Comparison of ENCODE assay signal across 18 cellular contexts in genomic region chr1:86825294-86825693, GRCh38.
DNase-seq lines count a peak whose midpoint lies in the region; ATAC-seq and TF ChIP-seq lines count a peak whose summit lies in the region.
"Had no signal": no experiment of that assay in that cellular context is flagged by ENCODE, and none has a peak within 500 bp of the region (broad histone marks: within the 10 kb centered on the region; RNA-seq: fewer than 3 reads in every experiment).

No MANE protein-coding gene starts in this region.

- ATAC-seq in HG02642 (IDR thresholded peaks at IDR 0.05; ENCODE audit: poor library complexity, unreplicated experiment) (no peak), left cardiac atrium (no peak)
- ATAC-seq: gastroesophageal sphincter, natural killer cell had no signal

- H3K9me3 ChIP-seq in cardiac muscle cell (ENCODE audit: low read depth) (no peaks in the 10 kb centered on the region), left ventricle myocardium inferior (replicated peaks) (no peaks in the 10 kb centered on the region), SK-N-SH (no peaks in the 10 kb centered on the region), HAP-1 (no peaks in the 10 kb centered on the region)
- H3K9me3 ChIP-seq: gastroesophageal sphincter had no signal

- no peaks in the 10 kb centered on the region for H3K36me3 ChIP-seq in cardiac muscle cell
- H3K36me3 ChIP-seq in left ventricle myocardium inferior = no peaks in the 10 kb centered on the region
- no peaks in the 10 kb centered on the region for H3K36me3 ChIP-seq in SK-N-SH (replicated peaks in 1 of 2; ENCODE audit: control insufficient read depth in 1 of 2, insufficient read depth in 2 of 2, low read length in 1 of 2)
- no peaks in the 10 kb centered on the region for H3K36me3 ChIP-seq in HAP-1 (replicated peaks)
- H3K36me3 ChIP-seq: gastroesophageal sphincter had no signal

- H3K27me3 ChIP-seq in cardiac muscle cell (no peaks in the 10 kb centered on the region), left ventricle myocardium inferior (ENCODE audit: low read depth) (no peaks in the 10 kb centered on the region), SK-N-SH (ENCODE audit: insufficient read depth) (no peaks in the 10 kb centered on the region), HAP-1 (ENCODE audit: low read depth) (no peaks in the 10 kb centered on the region)
- H3K27me3 ChIP-seq: gastroesophageal sphincter had no signal

- intact Hi-C loops in left ventricle myocardium inferior (cut with micrococcal nuclease) = no loop called here
- intact Hi-C loops in left cardiac atrium (cut with DNase I) = no loop called here

- DNase-seq in cardiac muscle cell (ENCODE audit: low read depth in 1 of 2, low spot score in 1 of 2) = peak; percentile 49 to 54
- no peak for DNase-seq in left ventricle myocardium inferior
- no peak for DNase-seq in SK-N-SH
- DNase-seq in fibroblast of the aortic adventitia (ENCODE audit: low read depth) = peak; percentile 49
- no peak for DNase-seq in HAP-1 (ENCODE audit: low spot score in 2 of 2)
- DNase-seq in ecto neural progenitor cell (ENCODE audit: low spot score) = no peak
- DNase-seq in left cardiac atrium = no peak
- DNase-seq: activated CD4-positive, alpha-beta memory T cell treated with anti-CD3 and anti-CD28 coated beads for 36 hours; activated naive CD8-positive, alpha-beta T cell treated with anti-CD3 and anti-CD28 coated beads, Interleukin-2, amount 10 ng/mL, durations not matched to agents 7 days and 5 days; activated T-cell treated with anti-CD3 and anti-CD28 coated beads, Interleukin-2, amount 50 U/mL, for 48 hours; CD8-positive, alpha-beta memory T cell; cerebellar nuclear complex; natural killer cell; NCI-H526; PC-9; stimulated activated naive CD4-positive, alpha-beta T cell had no signal

- in situ Hi-C loops in HAP-1 (cut with MboI; ENCODE audit: low sequenced_read_pairs) = no loop called here

- TF ChIP-seq EP300 in SK-N-SH (IDR thresholded peaks at IDR 0.05; ENCODE audit: borderline replicate concordance in 1 of 2, low read depth in 1 of 2, low read length in 1 of 2) = no peak

- peaks cover 25% of the 10 kb centered on the region for H3K4me1 ChIP-seq in cardiac muscle cell (ENCODE audit: low read depth)
- no peaks in the 10 kb centered on the region for H3K4me1 ChIP-seq in left ventricle myocardium inferior
- H3K4me1 ChIP-seq in SK-N-SH (ENCODE audit: control insufficient read depth in 1 of 2, insufficient read depth in 2 of 2, low read depth in 1 of 2, low read length in 1 of 2) = no peaks in the 10 kb centered on the region; a peak in 1 of 4 replicates
- H3K4me1 ChIP-seq in HAP-1 = peaks cover 10% of the 10 kb centered on the region
- H3K4me1 ChIP-seq: gastroesophageal sphincter had no signal

- no peaks in the 10 kb centered on the region for H4K20me1 ChIP-seq in SK-N-SH (ENCODE audit: insufficient read depth)

- no peaks in the 10 kb centered on the region for H3K79me2 ChIP-seq in SK-N-SH (ENCODE audit: insufficient read depth)

- WGBS in SK-N-SH (ENCODE audit: low lambda C conversion rate) = 37% methylated on average over 2 of the region's 2 CpGs

- no peaks in the 10 kb centered on the region for H3F3A ChIP-seq in SK-N-SH (replicated peaks; ENCODE audit: insufficient read depth)

- H3K27ac ChIP-seq in cardiac muscle cell (peak overlapping the region; percentile 54), left ventricle myocardium inferior (replicated peaks) (no peak overlapping the region), SK-N-SH (ENCODE audit: low read depth in 2 of 2, low read length in 1 of 2) (no peak overlapping the region)
- H3K27ac ChIP-seq: gastroesophageal sphincter, PC-9 had no signal

- H3K9me2 ChIP-seq in SK-N-SH = no peaks in the 10 kb centered on the region

- POLR2A ChIA-PET in SK-N-SH (lab: Yijun Ruan, JAX) = no interaction called here

- CTCF ChIA-PET in SK-N-SH (lab: Yijun Ruan, JAX) = interaction anchor here (2.4 kb wide), 1 partner anchor 8 kb away, joined by 9 read pairs; no protein-coding TSS in a partner anchor

- H3K9ac ChIP-seq in SK-N-SH = no peak overlapping the region

- TF ChIP-seq RAD21 in SK-N-SH (IDR thresholded peaks at IDR 0.05; ENCODE audit: low read length) = no peak

- H3K4me2 ChIP-seq in SK-N-SH = no peak overlapping the region
- H3K4me2 ChIP-seq: PC-9 had no signal

- no peak overlapping the region for H2AFZ ChIP-seq in SK-N-SH (ENCODE audit: low read depth)
- H2AFZ ChIP-seq: PC-9 had no signal

- TF ChIP-seq CTCF in cardiac muscle cell (IDR thresholded peaks at IDR 0.05; ENCODE audit: low read depth, low read length) (no peak), left ventricle myocardium inferior (IDR thresholded peaks at IDR 0.05; ENCODE audit: borderline replicate concordance) (no peak), SK-N-SH (IDR thresholded peaks at IDR 0.05) (no peak), fibroblast of the aortic adventitia (IDR thresholded peaks at IDR 0.05; ENCODE audit: insufficient read depth, low read length) (no peak)

- H3K4me3 ChIP-seq in cardiac muscle cell (no peak overlapping the region), left ventricle myocardium inferior (no peak overlapping the region), SK-N-SH (ENCODE audit: low read depth in 2 of 2, low read length in 1 of 2) (no peak overlapping the region), fibroblast of the aortic adventitia (ENCODE audit: low read depth, low read length) (no peak overlapping the region), HAP-1 (no peak overlapping the region)
- H3K4me3 ChIP-seq: gastroesophageal sphincter, PC-9 had no signal

TF ChIP-seq in SK-N-SH, 30 proteins besides CTCF, POLR2A, EP300 and RAD21 (continues in another document):
- TF ChIP-seq REST (IDR thresholded peaks at IDR 0.05; ENCODE audit: low read depth, low read length) (no peak), YY1 (IDR thresholded peaks at IDR 0.05; ENCODE audit: low read depth) (no peak), TEAD4 (IDR thresholded peaks at IDR 0.05; ENCODE audit: borderline replicate concordance, insufficient read depth) (no peak), TCF12 (IDR thresholded peaks at IDR 0.05) (no peak), ZBTB33 (IDR thresholded peaks at IDR 0.05; ENCODE audit: borderline replicate concordance, low read depth) (no peak), MXI1 (IDR thresholded peaks at IDR 0.05; ENCODE audit: low read depth, low read length) (no peak), SMC3 (IDR thresholded peaks at IDR 0.05; ENCODE audit: low read depth, low read length) (no peak), RCOR1 (IDR thresholded peaks at IDR 0.05; ENCODE audit: low read length) (no peak), SIN3A (IDR thresholded peaks at IDR 0.05; ENCODE audit: borderline replicate concordance, low read depth, low read length) (no peak), CHD2 (IDR thresholded peaks at IDR 0.05; ENCODE audit: low read length, partially characterized antibody) (no peak), NRF1 (IDR thresholded peaks at IDR 0.05; ENCODE audit: low read depth, low read length) (no peak), FOXJ3 (CRISPR knock-in tag; IDR thresholded peaks at IDR 0.05) (no peak), GABPA (IDR thresholded peaks at IDR 0.05; ENCODE audit: low read depth) (no peak), PBX3 (IDR thresholded peaks at IDR 0.05) (peak; percentile 42; the same call in 1 of the 2 replicates)

Comparison
In these comparisons a context has a peak if more than half of its experiments do, and no peak if none do; other contexts are left out.
1. DNase-seq: peak in cardiac muscle cell (2 of 2) and fibroblast of the aortic adventitia (single experiment); none in left ventricle myocardium inferior (single experiment), SK-N-SH (single experiment), HAP-1 (0 of 2), ecto neural progenitor cell (single experiment) and left cardiac atrium (single experiment).